ENCODE assay signal across 18 cellular contexts in genomic region chr7:29484280-29484679, GRCh38.
"Had no signal": no experiment of that assay in that cellular context is flagged by ENCODE, and none has a peak within 500 bp of the region (broad histone marks: within the 10 kb centered on the region; RNA-seq: fewer than 3 reads in every experiment).

No MANE protein-coding gene starts in this region.

- DNase-seq: activated CD4-positive, alpha-beta T cell treated with anti-CD3 and anti-CD28 coated beads for 4 hours; activated CD8-positive, alpha-beta T cell treated with anti-CD3 and anti-CD28 coated beads for 36 hours; activated gamma-delta T cell; activated T-cell treated with anti-CD3 and anti-CD28 coated beads, Interleukin-2, amount 50 U/mL, for 72 hours; kidney; spleen; stimulated activated CD4-positive, alpha-beta T cell treated with anti-CD3 and anti-CD28 coated beads, Interleukin-1b, Interleukin-23, amount 100 ng/mL, for 48 hours; T-helper 2 cell; trophoblast cell had no signal

- H3K27me3 ChIP-seq: SJSA1, spleen had no signal

- H3K9me3 Mint-ChIP-seq: activated CD8-positive, alpha-beta T cell treated with anti-CD3 and anti-CD28 coated beads for 36 hours; activated naive CD4-positive, alpha-beta T cell treated with anti-CD3 and anti-CD28 coated beads, Interleukin-2, amount 50 U/mL, for 72 hours; activated T-cell treated with anti-CD3 and anti-CD28 coated beads, Interleukin-2, amount 50 U/mL, for 72 hours; brain; central memory CD8-positive, alpha-beta T cell; dendritic cell treated with granulocyte-macrophage colony-stimulating factor and Interleukin-4, amounts not matched to agents 40 ng/mL and 50 ng/mL, for 4 days; WTC11 had no signal

- ATAC-seq: activated CD8-positive, alpha-beta T cell treated with anti-CD3 and anti-CD28 coated beads for 36 hours; activated naive CD4-positive, alpha-beta T cell treated with anti-CD3 and anti-CD28 coated beads, Interleukin-2, amount 50 U/mL, for 72 hours; activated T-cell treated with anti-CD3 and anti-CD28 coated beads, Interleukin-2, amount 50 U/mL, for 72 hours; right cardiac atrium; WTC11 had no signal

- H3K36me3 Mint-ChIP-seq: brain, WTC11 had no signal

- H3K4me3 Mint-ChIP-seq: activated CD8-positive, alpha-beta T cell treated with anti-CD3 and anti-CD28 coated beads for 36 hours; activated T-cell treated with anti-CD3 and anti-CD28 coated beads, Interleukin-2, amount 50 U/mL, for 72 hours; central memory CD8-positive, alpha-beta T cell; dendritic cell treated with granulocyte-macrophage colony-stimulating factor and Interleukin-4, amounts not matched to agents 40 ng/mL and 50 ng/mL, for 4 days; WTC11 had no signal

- H3K4me3 ChIP-seq: prostate gland, SJSA1, spleen had no signal

- H3K27ac ChIP-seq: epithelial cell of prostate, prostate gland, spleen had no signal

- H3K36me3 ChIP-seq: prostate gland, SJSA1, spleen had no signal

- H3K9me3 ChIP-seq: prostate gland, SJSA1, spleen had no signal

- H3K27me3 Mint-ChIP-seq: activated CD8-positive, alpha-beta T cell treated with anti-CD3 and anti-CD28 coated beads for 36 hours; brain; central memory CD8-positive, alpha-beta T cell; dendritic cell treated with granulocyte-macrophage colony-stimulating factor and Interleukin-4, amounts not matched to agents 40 ng/mL and 50 ng/mL, for 4 days had no signal
